ENCODE assay signal across 8 cellular contexts in the genomic region with DNA sequence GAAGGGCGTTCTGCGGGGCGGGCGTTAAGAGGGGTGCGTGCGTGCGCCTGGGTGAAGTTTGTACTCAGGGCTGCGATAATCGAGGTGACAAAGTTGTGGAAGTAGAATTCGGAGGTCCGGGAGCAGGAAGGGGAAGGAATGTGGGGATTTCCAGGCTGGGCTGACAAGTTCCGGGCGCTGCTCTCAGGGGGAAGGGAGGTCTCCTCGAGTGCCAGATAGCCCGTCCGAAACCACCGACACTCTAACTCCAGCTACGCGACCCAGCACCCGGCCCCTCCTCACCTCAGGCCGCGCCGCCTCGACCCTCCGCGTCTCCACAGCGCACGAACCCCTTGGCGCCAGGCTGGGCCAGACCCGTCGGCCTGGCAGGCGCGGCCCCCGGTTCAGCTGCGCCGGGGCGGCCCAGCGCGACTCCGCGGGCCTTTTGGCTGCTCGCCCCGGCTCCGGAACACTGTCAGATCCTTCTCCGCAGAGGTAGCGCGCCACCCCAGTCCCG. TPM values are rescaled to one million over a fixed set of nuclear protein-coding genes. Genes with fewer than 3 reads are reported as not detected.
DNase-seq lines count a peak whose midpoint lies in the region; ATAC-seq and TF ChIP-seq lines count a peak whose summit lies in the region.

A gene (minus strand): TSS at position 462 of the 496 bp plus-strand sequence. CDS start 18,685 bp downstream, outside the sequence.

- ATAC-seq in HG02610 (IDR thresholded peaks at IDR 0.05; ENCODE audit: unreplicated experiment): peak; percentile 32

- H3K36me3 ChIP-seq in right atrium auricular region: no peaks in the 10 kb centered on the region

- H3K4me3 ChIP-seq in right atrium auricular region: peak within 1 kb of the TSS; percentile 86 to 89

- no peaks in the 10 kb centered on the region for H3K9me3 ChIP-seq in right atrium auricular region

- H3K4me1 ChIP-seq in right atrium auricular region: peaks cover 0 to 38% of the 10 kb centered on the region in 2 donors

- H3K27me3 ChIP-seq in right atrium auricular region: no peaks in the 10 kb centered on the region

- no peak for TF ChIP-seq CTCF in right atrium auricular region (IDR thresholded peaks at IDR 0.05)

- DNase-seq in activated T-cell treated with anti-CD3 and anti-CD28 coated beads for 24 hours (ENCODE audit: low read depth): peak; percentile 34
- DNase-seq in activated T-cell treated with anti-CD3 and anti-CD28 coated beads, Interleukin-2, amount 50 U/mL, for 48 hours: no peak
- peak; percentile 42 for DNase-seq in NCI-H82 treated with DMSO at 0.1 percent for 48 hours (lab: John Stamatoyannopoulos, UW; ENCODE audit: unreplicated experiment)
- peak; percentile 69 for DNase-seq in amniotic epithelial cell (ENCODE audit: low read depth)
- peak; percentile 75 for DNase-seq in right atrium auricular region (ENCODE audit: low spot score)
- DNase-seq in pulmonary artery endothelial cell (ENCODE audit: low read depth, low spot score): peak; percentile 84
- no peak for DNase-seq in DMS79 treated with DMSO at 0.1 percent for 48 hours (lab: John Stamatoyannopoulos, UW)

- H3K27ac ChIP-seq in right atrium auricular region: peak within 1 kb of the TSS; percentile 98 to 99

RNA-seq across cellular contexts. Expression of the gene that starts here (rescaled TPM):
- total RNA-seq in right atrium auricular region (100 to 1,000 TPM; 244 to 263 TPM), pulmonary artery endothelial cell (373 and 796 TPM in 2 replicates)

Comparison
In these comparisons a context has a peak if more than half of its experiments do, and no peak if none do; other contexts are left out.
1. DNase-seq: peak in activated T-cell treated with anti-CD3 and anti-CD28 coated beads for 24 hours (single experiment), NCI-H82 treated with DMSO at 0.1 percent for 48 hours (single experiment), amniotic epithelial cell (single experiment), right atrium auricular region (single experiment) and pulmonary artery endothelial cell (single experiment); none in activated T-cell treated with anti-CD3 and anti-CD28 coated beads, Interleukin-2, amount 50 U/mL, for 48 hours (0 of 2) and DMS79 treated with DMSO at 0.1 percent for 48 hours (single experiment).